Comparison of ENCODE assay signal across 8 cellular contexts in the genomic region with DNA sequence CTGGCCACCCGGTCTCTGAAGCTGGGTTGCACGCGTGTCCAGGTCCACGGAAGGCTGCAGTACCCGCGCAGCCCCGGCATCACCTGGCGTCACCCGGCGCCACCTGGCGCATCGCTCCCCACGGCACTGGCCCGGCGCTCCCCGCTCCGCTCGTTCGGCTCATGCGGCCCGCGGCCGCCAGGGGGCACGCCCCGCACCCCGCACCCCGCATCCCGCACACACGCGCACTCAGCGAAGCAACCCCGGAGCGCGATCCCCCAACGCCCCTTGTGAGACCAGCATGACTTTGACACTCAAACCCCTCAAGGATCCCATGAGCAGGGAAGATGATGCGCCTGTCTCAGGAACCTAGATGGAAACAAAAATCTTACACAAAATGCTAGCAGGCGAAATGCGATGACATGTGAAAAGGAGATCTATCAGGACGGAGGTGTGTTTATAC. TPM values are rescaled to one million over a fixed set of nuclear protein-coding genes. Genes with fewer than 3 reads are reported as not detected.
DNase-seq lines count a peak whose midpoint lies in the region; ATAC-seq and TF ChIP-seq lines count a peak whose summit lies in the region.

No MANE protein-coding gene starts in this region.

- no peaks in the 10 kb centered on the region for H3K36me3 ChIP-seq in testis (ENCODE audit: low read depth, missing control alignments)

- no peak for TF ChIP-seq POLR2A in testis (IDR thresholded peaks at IDR 0.05)

- H3K4me1 ChIP-seq in testis: no peaks in the 10 kb centered on the region

- H3K27ac ChIP-seq in testis: no peak overlapping the region

- in situ Hi-C loops in KBM-7 (cut with MboI; ENCODE audit: low pct_unique_long_range_greater_than_20kb, low sequenced_read_pairs): no loop called here

- TF ChIP-seq CTCF in GM12875 (IDR thresholded peaks at IDR 0.05; ENCODE audit: borderline replicate concordance, insufficient read depth, low read depth, low read length) (peak; percentile 97), testis (IDR thresholded peaks at IDR 0.05) (peak; percentile 51 to 74 (median 73))

- H3K4me3 ChIP-seq in GM12875 (ENCODE audit: low read depth, low read length): no peak overlapping the region
- H3K4me3 ChIP-seq in testis: peak overlapping the region in 1 of 2 donors; percentile 13

- intact Hi-C loops in testis (cut with DNase I; ENCODE audit: low total_unique reads): loop anchor here (5.0 kb wide), 1 partner anchor 41 kb away; no protein-coding TSS in a partner anchor

- peak; percentile 59 for DNase-seq in KBM-7
- peak; percentile 39 to 53 for DNase-seq in activated CD4-positive, alpha-beta T cell treated with anti-CD3 and anti-CD28 coated beads for 4 hours
- peak; percentile 54 for DNase-seq in dermis blood vessel endothelial cell
- DNase-seq in lung microvascular endothelial cell (ENCODE audit: low read depth in 2 of 2): peak; percentile 14 to 50
- peak; percentile 69 for DNase-seq in testis
- no peak for DNase-seq in SKM-1 treated with dmso at 0.1 percent for 144 hours (lab: John Stamatoyannopoulos, UW; ENCODE audit: unreplicated experiment)

- 6 to 15% methylated on average over 10 to 39 of the region's 39 CpGs for WGBS in testis, 2 donors

- no peaks in the 10 kb centered on the region for H3K9me3 ChIP-seq in testis

- ATAC-seq in GM18870 (IDR thresholded peaks at IDR 0.05; ENCODE audit: unreplicated experiment): no peak

- no peaks in the 10 kb centered on the region for H3K27me3 ChIP-seq in testis

RNA-seq across cellular contexts. Expression of a gene that starts 11.9 kb away (rescaled TPM):
- total RNA-seq in dermis blood vessel endothelial cell (not detected in 2 replicates), lung microvascular endothelial cell (not detected in 2 replicates), testis (under 1 TPM; 0.47 to 0.74 TPM)
- polyA plus RNA-seq in testis (ENCODE audit: insufficient read depth, low read depth, low replicate concordance): not detected

RNA-seq across cellular contexts. Expression of a gene that starts 20.7 kb away (rescaled TPM):
- 5.6 and 8.5 TPM in 2 replicates for total RNA-seq in dermis blood vessel endothelial cell
- total RNA-seq in lung microvascular endothelial cell: 1.8 and 3.3 TPM in 2 replicates
- total RNA-seq in testis: 100 to 1,000 TPM; 102 to 116 TPM
- polyA plus RNA-seq in testis (ENCODE audit: insufficient read depth, low read depth, low replicate concordance): 62.3 TPM

RNA-seq across cellular contexts. Expression of a gene that starts 56.6 kb away (rescaled TPM):
- total RNA-seq in dermis blood vessel endothelial cell (0.47 TPM in 1 of 2 replicates, not detected in the other), lung microvascular endothelial cell (not detected in 2 replicates), testis (1 to 10 TPM; 1.7 to 6.7 TPM)
- polyA plus RNA-seq in testis (ENCODE audit: insufficient read depth, low read depth, low replicate concordance): not detected

Comparison
In these comparisons a context has a peak if more than half of its experiments do, and no peak if none do; other contexts are left out.
1. RNA of a gene that starts 20.7 kb away (total RNA-seq): 102 to 116 TPM in testis; 5.6 to 8.5 TPM in dermis blood vessel endothelial cell and 1.8 to 3.3 TPM in lung microvascular endothelial cell; every median in the first group is over 10 times any median in the second.